1 cellular context compared by ENCODE assay signal in the genomic region with DNA sequence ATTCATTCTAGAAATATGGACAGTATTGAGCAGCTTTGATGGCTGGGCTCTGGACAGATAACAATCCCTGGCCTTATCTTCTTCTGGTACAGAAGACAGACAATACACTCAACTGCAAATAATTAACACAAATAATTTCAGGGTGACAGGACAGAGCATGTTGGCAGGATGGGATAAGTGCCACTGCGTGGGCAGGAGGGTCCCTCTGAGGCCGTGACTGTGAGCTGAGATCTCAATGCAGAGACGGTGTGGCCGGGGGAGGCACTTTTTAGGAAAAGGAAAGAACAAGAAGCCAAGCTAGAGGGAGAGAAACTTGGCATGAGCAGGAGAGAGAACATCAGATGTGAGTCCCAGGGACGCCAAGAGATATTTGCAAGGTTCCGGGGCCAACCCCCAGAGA.
TF ChIP-seq lines count a peak whose summit lies in the region.

No MANE protein-coding gene starts in this region.

TF ChIP-seq in endothelial cell of umbilical vein, 7 proteins besides CTCF, POLR2A, EP300 and RAD21:
- TF ChIP-seq EZH2 (IDR thresholded peaks at IDR 0.05; ENCODE audit: borderline replicate concordance, low read depth, low read length, severe bottlenecking) = no peak
- TF ChIP-seq POLR2AphosphoS5 (IDR thresholded peaks at IDR 0.05; ENCODE audit: insufficient read depth, low read depth, low read length) = no peak
- TF ChIP-seq GATA2 (IDR thresholded peaks at IDR 0.05; ENCODE audit: insufficient read depth, insufficient read length, low read depth, low read length) = no peak
- TF ChIP-seq, protein P1, sequence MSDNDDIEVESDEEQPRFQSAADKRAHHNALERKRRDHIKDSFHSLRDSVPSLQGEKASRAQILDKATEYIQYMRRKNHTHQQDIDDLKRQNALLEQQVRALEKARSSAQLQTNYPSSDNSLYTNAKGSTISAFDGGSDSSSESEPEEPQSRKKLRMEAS (IDR thresholded peaks at IDR 0.05; ENCODE audit: insufficient read depth, insufficient read length) = no peak
- TF ChIP-seq FOS (IDR thresholded peaks at IDR 0.05; ENCODE audit: borderline replicate concordance, insufficient read depth, low read length) = no peak
- TF ChIP-seq MYC (IDR thresholded peaks at IDR 0.05; ENCODE audit: low read depth, low read length) = no peak
- no peak for TF ChIP-seq JUN (IDR thresholded peaks at IDR 0.05; ENCODE audit: borderline replicate concordance, insufficient read depth, insufficient read length, low read depth)
